Comparison of ENCODE assay signal across 11 cellular contexts in the genomic region with DNA sequence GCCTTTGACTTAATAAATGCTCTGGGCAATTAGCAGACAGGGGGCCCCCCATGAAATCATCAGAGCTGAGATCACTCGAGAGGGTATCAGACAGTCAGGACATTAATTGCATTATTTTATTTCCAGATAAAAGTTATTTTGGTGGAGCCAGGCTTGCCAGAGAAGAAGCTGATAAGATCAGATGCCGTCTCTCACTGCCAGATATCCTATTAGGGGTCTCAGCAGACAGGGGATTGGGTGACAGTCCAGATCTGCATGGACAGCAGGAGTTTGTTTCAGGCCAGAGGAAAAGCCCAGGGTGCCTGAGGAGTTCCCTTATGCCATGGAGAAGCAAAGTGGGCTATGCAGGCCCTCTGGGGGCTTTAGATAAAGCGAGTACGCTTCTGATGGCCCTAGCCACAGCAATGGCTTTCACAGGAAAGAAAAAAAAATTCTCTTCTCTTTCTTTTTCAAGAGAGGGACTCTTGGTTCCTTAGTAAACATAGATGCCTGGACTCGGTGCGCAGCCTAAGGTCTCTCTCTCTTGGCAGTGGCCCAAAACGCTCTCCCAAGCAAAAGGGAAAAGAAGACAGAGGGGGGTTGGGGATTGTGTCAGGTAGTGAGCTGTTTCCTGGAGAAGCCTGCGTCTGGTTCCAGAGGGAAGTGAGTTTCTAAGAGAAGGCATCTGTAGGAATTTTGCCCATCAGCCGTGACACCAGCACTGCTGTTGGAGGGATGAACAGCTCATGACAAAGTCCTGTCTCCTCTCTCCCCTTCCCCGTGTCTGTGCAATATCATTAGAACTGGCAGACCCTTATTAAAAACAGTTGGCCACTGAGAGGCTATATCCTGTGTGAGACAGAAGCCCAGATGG.
DNase-seq lines count a peak whose midpoint lies in the region; ATAC-seq and TF ChIP-seq lines count a peak whose summit lies in the region.
"Had no signal": no experiment of that assay in that cellular context is flagged by ENCODE, and none has a peak within 500 bp of the region (broad histone marks: within the 10 kb centered on the region; RNA-seq: fewer than 3 reads in every experiment).

No MANE protein-coding gene starts in this region.

- H3K36me3 Mint-ChIP-seq in CD14-positive monocyte, result no peaks in the 10 kb centered on the region
- H3K36me3 Mint-ChIP-seq in neural progenitor cell, result no peaks in the 10 kb centered on the region
- H3K36me3 Mint-ChIP-seq: activated CD4-positive, alpha-beta memory T cell treated with anti-CD3 and anti-CD28 coated beads for 36 hours; natural killer cell treated with Interleukin-12 subunit alpha and Interleukin-12 subunit beta and Interleukin-15 and Interleukin-18, amount 100 ng/mL, for 72 hours had no signal

- in situ Hi-C loops in transverse colon (cut with MboI; ENCODE audit: low pct_ligation_motif_present in 1 of 4, low pct_unique_long_range_greater_than_20kb in 1 of 4, low sequenced_read_pairs in 3 of 4) (loop anchor here in 3 of 4 donors (5.0 to 25.0 kb wide), 3 partner anchors 168 to 269 kb away; a partner anchor contains a TSS), HAP-1 (cut with MboI; ENCODE audit: low sequenced_read_pairs) (loop anchor here (5.0 kb wide), 1 partner anchor 173 kb away; no protein-coding TSS in a partner anchor)

- H3K27ac Mint-ChIP-seq in CD14-positive monocyte, result no peak overlapping the region
- no peak overlapping the region for H3K27ac Mint-ChIP-seq in neural progenitor cell
- H3K27ac Mint-ChIP-seq: activated CD4-positive, alpha-beta memory T cell treated with anti-CD3 and anti-CD28 coated beads for 36 hours; natural killer cell treated with Interleukin-12 subunit alpha and Interleukin-12 subunit beta and Interleukin-15 and Interleukin-18, amount 100 ng/mL, for 72 hours had no signal

- H3K4me3 ChIP-seq in left lung (no peak overlapping the region), transverse colon (no peak overlapping the region), HAP-1 (no peak overlapping the region), neural progenitor cell (no peak overlapping the region)

- H3K27ac ChIP-seq in caudate nucleus (ENCODE audit: low read depth, low read length), result peak overlapping the region; percentile 36
- peak overlapping the region; percentile 68 to 81 for H3K27ac ChIP-seq in left lung
- peak overlapping the region; percentile 83 to 93 (median 90) for H3K27ac ChIP-seq in transverse colon
- no peak overlapping the region for H3K27ac ChIP-seq in neural progenitor cell

- TF ChIP-seq CTCF in left lung (IDR thresholded peaks at IDR 0.05) (no peak), transverse colon (IDR thresholded peaks at IDR 0.05) (no peak), CD14-positive monocyte (IDR thresholded peaks at IDR 0.05) (no peak), neural progenitor cell (IDR thresholded peaks at IDR 0.05) (no peak)

- TF ChIP-seq POLR2A in transverse colon (IDR thresholded peaks at IDR 0.05), result no peak

- H3K4me3 Mint-ChIP-seq in CD14-positive monocyte, result no peak overlapping the region
- no peak overlapping the region for H3K4me3 Mint-ChIP-seq in neural progenitor cell
- H3K4me3 Mint-ChIP-seq: activated CD4-positive, alpha-beta memory T cell treated with anti-CD3 and anti-CD28 coated beads for 36 hours; natural killer cell treated with Interleukin-12 subunit alpha and Interleukin-12 subunit beta and Interleukin-15 and Interleukin-18, amount 100 ng/mL, for 72 hours had no signal

- H4K20me1 ChIP-seq in neural progenitor cell (ENCODE audit: low read depth), result peaks cover 4% of the 10 kb centered on the region

- H3K9ac ChIP-seq in neural progenitor cell, result no peak overlapping the region

- no peak for TF ChIP-seq EP300 in transverse colon (IDR thresholded peaks at IDR 0.05; ENCODE audit: low read depth)

- 19 to 25% methylated on average over 6 to 10 of the region's 10 CpGs for WGBS in transverse colon (ENCODE audit: low coverage in 1 of 2), 2 donors

- no peak overlapping the region for H3K4me2 ChIP-seq in neural progenitor cell

- ATAC-seq in left lung, result no peak
- ATAC-seq: natural killer cell treated with Interleukin-12 subunit alpha and Interleukin-12 subunit beta and Interleukin-15 and Interleukin-18, amount 100 ng/mL, for 72 hours had no signal

- H3K79me2 ChIP-seq in neural progenitor cell (ENCODE audit: low read depth), result no peaks in the 10 kb centered on the region

- H3K36me3 ChIP-seq in left lung (no peaks in the 10 kb centered on the region), transverse colon (no peaks in the 10 kb centered on the region), HAP-1 (replicated peaks) (no peaks in the 10 kb centered on the region), neural progenitor cell (no peaks in the 10 kb centered on the region)

- H3K27me3 ChIP-seq in left lung (peaks cover 0 to 75% of the 10 kb centered on the region in 2 donors), transverse colon (peaks cover 12% of the 10 kb centered on the region), HAP-1 (ENCODE audit: low read depth) (peaks cover 8% of the 10 kb centered on the region; the same call in 1 of the 2 replicates), neural progenitor cell (peaks cover 70% of the 10 kb centered on the region)

- H3K4me1 Mint-ChIP-seq in CD14-positive monocyte, result no peaks in the 10 kb centered on the region
- H3K4me1 Mint-ChIP-seq in neural progenitor cell, result peaks cover 46% of the 10 kb centered on the region

- peaks cover 3 to 13% of the 10 kb centered on the region in 2 donors for H3K4me1 ChIP-seq in left lung
- peaks cover 7 to 21% (median 16%) of the 10 kb centered on the region in 4 donors for H3K4me1 ChIP-seq in transverse colon
- H3K4me1 ChIP-seq in HAP-1, result no peaks in the 10 kb centered on the region
- H3K4me1 ChIP-seq in neural progenitor cell, result peaks cover 6% of the 10 kb centered on the region

- H3K9me3 ChIP-seq in left lung (no peaks in the 10 kb centered on the region), transverse colon (no peaks in the 10 kb centered on the region), HAP-1 (no peaks in the 10 kb centered on the region), neural progenitor cell (ENCODE audit: low read depth) (no peaks in the 10 kb centered on the region)

- DNase-seq in NCI-H82 (lab: John Stamatoyannopoulos, UW) (peak; percentile 87), caudate nucleus (lab: John Stamatoyannopoulos, UW) (no peak), left lung (peak in 1 of 2 donors; percentile 15), transverse colon (no peak), CD14-positive monocyte (ENCODE audit: low spot score) (no peak), HAP-1 (ENCODE audit: low spot score in 2 of 2) (no peak), neural progenitor cell (ENCODE audit: low spot score) (no peak), NCI-H748 (lab: John Stamatoyannopoulos, UW; ENCODE audit: unreplicated experiment) (no peak)
- DNase-seq: activated CD4-positive, alpha-beta memory T cell treated with anti-CD3 and anti-CD28 coated beads for 36 hours; RPMI8226 had no signal

- intact Hi-C loops in left lung (cut with DNase I), result loop anchor here in 1 of 2 donors (5.0 kb wide), 1 partner anchor 173 kb away; no protein-coding TSS in a partner anchor
- intact Hi-C loops in transverse colon (cut with DNase I; ENCODE audit: low total_unique reads), result loop anchor here (5.0 kb wide), 1 partner anchor 173 kb away; no protein-coding TSS in a partner anchor
- intact Hi-C loops in CD14-positive monocyte (cut with micrococcal nuclease), result no loop called here

- no peak overlapping the region for H2AFZ ChIP-seq in neural progenitor cell (replicated peaks)

- H3K27me3 Mint-ChIP-seq in CD14-positive monocyte (ENCODE audit: low read depth in 3 of 3) (peaks cover 51 to 69% (median 52%) of the 10 kb centered on the region in 3 donors), neural progenitor cell (ENCODE audit: insufficient read depth, low read depth) (peaks cover 26% of the 10 kb centered on the region)

- H3F3A ChIP-seq in neural progenitor cell (ENCODE audit: low read depth), result no peaks in the 10 kb centered on the region

- H3K9me3 Mint-ChIP-seq in CD14-positive monocyte, result peaks cover 0 to 7% (median 1%) of the 10 kb centered on the region in 7 donors
- H3K9me3 Mint-ChIP-seq in neural progenitor cell, result no peaks in the 10 kb centered on the region
- H3K9me3 Mint-ChIP-seq: activated CD4-positive, alpha-beta memory T cell treated with anti-CD3 and anti-CD28 coated beads for 36 hours; natural killer cell treated with Interleukin-12 subunit alpha and Interleukin-12 subunit beta and Interleukin-15 and Interleukin-18, amount 100 ng/mL, for 72 hours had no signal
